Comparison of ENCODE assay signal across 28 cellular contexts in the genomic region with DNA sequence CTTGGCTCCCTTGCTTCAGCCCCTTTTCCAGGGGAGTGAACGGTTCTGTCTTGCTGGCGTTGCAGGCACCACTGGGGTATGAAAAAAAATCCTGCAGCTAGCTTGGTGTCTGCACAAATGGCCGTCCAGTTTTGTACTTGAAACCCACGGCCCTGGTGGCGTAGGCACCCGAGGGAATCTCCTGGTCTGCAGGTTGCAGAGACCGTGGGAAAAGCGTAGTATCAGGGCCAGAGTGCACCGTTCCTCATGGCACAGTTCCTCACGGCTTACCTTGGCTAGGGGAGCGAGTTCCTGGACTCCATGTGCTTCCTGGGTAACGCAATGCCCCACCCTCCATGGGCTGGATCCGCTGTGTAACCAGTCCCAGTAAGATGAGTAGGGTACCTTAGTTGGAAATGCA.
"Had no signal": no experiment of that assay in that cellular context is flagged by ENCODE, and none has a peak within 500 bp of the region (broad histone marks: within the 10 kb centered on the region; RNA-seq: fewer than 3 reads in every experiment).

No MANE protein-coding gene starts in this region.

- ATAC-seq: effector memory CD8-positive, alpha-beta T cell; esophagus mucosa; foreskin keratinocyte; gastrocnemius medialis; gastroesophageal sphincter; heart left ventricle; heart right ventricle had no signal

- H3K36me3 ChIP-seq: colonic mucosa, esophagus muscularis mucosa, esophagus squamous epithelium, gastrocnemius medialis, gastroesophageal sphincter, heart left ventricle, heart right ventricle had no signal

- H3K4me1 ChIP-seq: colonic mucosa, foreskin keratinocyte had no signal

- H3K27me3 ChIP-seq: colonic mucosa, dorsolateral prefrontal cortex, esophagus muscularis mucosa, esophagus squamous epithelium, foreskin keratinocyte, gastrocnemius medialis, gastroesophageal sphincter, heart left ventricle, heart right ventricle had no signal

- H3K4me3 ChIP-seq: colonic mucosa, coronary artery, dorsolateral prefrontal cortex, esophagus muscularis mucosa, esophagus squamous epithelium, gastrocnemius medialis, gastroesophageal sphincter, heart left ventricle, heart right ventricle had no signal

- H3K9me3 ChIP-seq: colonic mucosa, esophagus muscularis mucosa, esophagus squamous epithelium, gastrocnemius medialis, gastroesophageal sphincter had no signal

- DNase-seq: colonic mucosa; cortex of kidney; dermis blood vessel endothelial cell; dorsolateral prefrontal cortex; effector CD4-positive, alpha-beta T cell; effector CD8-positive, alpha-beta T cell; effector memory CD4-positive, alpha-beta T cell; effector memory CD8-positive, alpha-beta T cell; endodermal cell; erythroblast; esophagus squamous epithelium; foreskin fibroblast; foreskin keratinocyte; foreskin melanocyte; gastrocnemius medialis; glutamatergic neuron; head of caudate nucleus; heart left ventricle; heart right ventricle had no signal

- FAIRE-seq: colon, endometrium, endothelial cell of umbilical vein, frontal cortex had no signal

- H3K27ac ChIP-seq: colonic mucosa, coronary artery, dorsolateral prefrontal cortex, epithelial cell of prostate, esophagus muscularis mucosa, esophagus squamous epithelium, foreskin keratinocyte, gastrocnemius medialis, gastroesophageal sphincter, heart left ventricle, heart right ventricle had no signal
